In genomic region chr10:72258617-72259016, GRCh38 we compare ENCODE assay signal across 12 cellular contexts. TPM values are rescaled to one million over a fixed set of nuclear protein-coding genes. Genes with fewer than 3 reads are reported as not detected.
DNase-seq lines count a peak whose midpoint lies in the region; ATAC-seq and FAIRE-seq lines count a peak whose summit lies in the region.
"Had no signal": no experiment of that assay in that cellular context is flagged by ENCODE, and none has a peak within 500 bp of the region (broad histone marks: within the 10 kb centered on the region; RNA-seq: fewer than 3 reads in every experiment).

No MANE protein-coding gene starts in this region.

- 94% methylated on average over 4 of the region's 4 CpGs for WGBS in urinary bladder
- WGBS in small intestine, 3 donors, result 96 to 99% (median 98%) methylated on average over 4 of the region's 4 CpGs

- peak overlapping the region; percentile 46 for H3K27ac Mint-ChIP-seq in activated naive CD8-positive, alpha-beta T cell treated with anti-CD3 and anti-CD28 coated beads for 36 hours
- peak overlapping the region in 2 of 6 donors; percentile 53 to 83 for H3K27ac Mint-ChIP-seq in naive B cell

- no peaks in the 10 kb centered on the region for H3K36me3 Mint-ChIP-seq in activated naive CD8-positive, alpha-beta T cell treated with anti-CD3 and anti-CD28 coated beads for 36 hours
- no peaks in the 10 kb centered on the region for H3K36me3 Mint-ChIP-seq in naive B cell

- peaks cover 1% of the 10 kb centered on the region for H3K9me3 Mint-ChIP-seq in activated naive CD8-positive, alpha-beta T cell treated with anti-CD3 and anti-CD28 coated beads for 36 hours
- no peaks in the 10 kb centered on the region for H3K9me3 Mint-ChIP-seq in naive B cell

- H3K27me3 Mint-ChIP-seq in activated naive CD8-positive, alpha-beta T cell treated with anti-CD3 and anti-CD28 coated beads for 36 hours, result no peaks in the 10 kb centered on the region
- no peaks in the 10 kb centered on the region for H3K27me3 Mint-ChIP-seq in naive B cell

- no peaks in the 10 kb centered on the region for H3K27me3 ChIP-seq in small intestine (ENCODE audit: control insufficient read depth in 2 of 2, insufficient read depth in 2 of 2, low read length in 2 of 2)
- H3K27me3 ChIP-seq: SJSA1 had no signal

- DNase-seq in Right ventricle myocardium superior (peak; percentile 8), Right ventricle myocardium inferior (ENCODE audit: missing footprints) (no peak), naive B cell (no peak), small intestine (no peak), frontal cortex (ENCODE audit: low spot score in 2 of 2) (no peak)
- DNase-seq in activated naive CD8-positive, alpha-beta T cell treated with anti-CD3 and anti-CD28 coated beads for 36 hours, result no peak
- no peak for DNase-seq in activated effector memory CD4-positive, alpha-beta T cell treated with Interleukin-2 at 50 U/mL for 16 hours
- DNase-seq: dermis blood vessel endothelial cell; stimulated activated CD4-positive, alpha-beta T cell treated with anti-CD3 and anti-CD28 coated beads, Interleukin-2, amount 100 ng/mL, for 48 hours had no signal

- H3K4me1 ChIP-seq in urinary bladder (ENCODE audit: insufficient read depth) (no peaks in the 10 kb centered on the region), small intestine (ENCODE audit: control insufficient read depth in 2 of 2, insufficient read depth in 1 of 2, low read depth in 1 of 2, low read length in 1 of 2) (peaks cover 7 to 29% of the 10 kb centered on the region in 2 donors)

- intact Hi-C loops in Right ventricle myocardium superior (cut with DNase I) (no loop called here), Right ventricle myocardium inferior (cut with DNase I) (no loop called here)

- no peak overlapping the region for H3K4me3 ChIP-seq in urinary bladder (ENCODE audit: low read depth, low read length)
- H3K4me3 ChIP-seq in small intestine (ENCODE audit: low read depth in 1 of 2, low read length in 2 of 2), result no peak overlapping the region
- H3K4me3 ChIP-seq: SJSA1 had no signal

- H3K36me3 ChIP-seq in urinary bladder (ENCODE audit: insufficient read depth) (no peaks in the 10 kb centered on the region), small intestine (ENCODE audit: control insufficient read depth in 2 of 2, insufficient read depth in 2 of 2, low read length in 2 of 2) (no peaks in the 10 kb centered on the region)

- no peak for ATAC-seq in Right ventricle myocardium superior (ENCODE audit: poor library complexity)
- ATAC-seq in Right ventricle myocardium inferior, result no peak
- no peak for ATAC-seq in naive B cell (ENCODE audit: low read depth in 2 of 2)

- peaks cover 67% of the 10 kb centered on the region for H3K4me1 Mint-ChIP-seq in activated naive CD8-positive, alpha-beta T cell treated with anti-CD3 and anti-CD28 coated beads for 36 hours
- H3K4me1 Mint-ChIP-seq in naive B cell, result peaks cover 53 to 74% (median 68%) of the 10 kb centered on the region in 3 donors

- no peaks in the 10 kb centered on the region for H3K9me3 ChIP-seq in small intestine (ENCODE audit: control insufficient read depth, low read depth)
- H3K9me3 ChIP-seq: SJSA1 had no signal

- H3K27ac ChIP-seq in urinary bladder (ENCODE audit: low read depth) (peak overlapping the region; percentile 68), small intestine (ENCODE audit: low read depth in 1 of 2, low read length in 1 of 2) (peak overlapping the region in 1 of 2 donors; percentile 5)
- H3K27ac ChIP-seq: C4-2B had no signal

- FAIRE-seq in small intestine (lab: Jason Lieb, UNC) (no peak), frontal cortex (lab: Jason Lieb, UNC) (no peak)

- H3K4me3 Mint-ChIP-seq in activated naive CD8-positive, alpha-beta T cell treated with anti-CD3 and anti-CD28 coated beads for 36 hours, result peak overlapping the region; percentile 4
- H3K4me3 Mint-ChIP-seq in naive B cell, result peak overlapping the region in 5 of 8 donors; percentile 38 to 76 (median 52)

RNA-seq across cellular contexts. Expression of gene DDIT4, which starts 15.1 kb away (rescaled TPM):
- 54.8 TPM for total RNA-seq in Right ventricle myocardium superior
- total RNA-seq in Right ventricle myocardium inferior, result 71.4 TPM
- 100 to 1,000 TPM; 422 to 424 TPM for total RNA-seq in activated naive CD8-positive, alpha-beta T cell treated with anti-CD3 and anti-CD28 coated beads for 36 hours
- 100 to 1,000 TPM in 1 of 6 donors, 10 to 100 TPM in 5; 22.6 to 124 (median 78.2) TPM for polyA plus RNA-seq in naive B cell (ENCODE audit: low read depth in 6 of 6)
- total RNA-seq in urinary bladder, result 137 TPM
- 277 TPM for polyA plus RNA-seq in urinary bladder
- 100 to 1,000 TPM in 1 of 3 donors, 10 to 100 TPM in 2; 34.4 to 330 (median 36.5) TPM for polyA plus RNA-seq in small intestine
- 26.5 TPM for total RNA-seq in frontal cortex

RNA-seq across cellular contexts. Expression of gene ASCC1, which starts 42.5 kb away (rescaled TPM):
- total RNA-seq in Right ventricle myocardium superior (32.0 TPM), Right ventricle myocardium inferior (35.4 TPM), urinary bladder (33.5 TPM), frontal cortex (25.7 TPM)
- total RNA-seq in activated naive CD8-positive, alpha-beta T cell treated with anti-CD3 and anti-CD28 coated beads for 36 hours, result 10 to 100 TPM; 57.3 to 57.7 TPM
- polyA plus RNA-seq in naive B cell (ENCODE audit: low read depth in 6 of 6) (10 to 100 TPM; 43.8 to 69.0 (median 48.4) TPM), urinary bladder (29.7 TPM), small intestine (10 to 100 TPM in 2 of 3 donors, 1 to 10 TPM in 1; 9.2 to 20.8 (median 11.3) TPM)

RNA-seq across cellular contexts. Expression of gene ANAPC16, which starts 42.8 kb away (rescaled TPM):
- total RNA-seq in Right ventricle myocardium superior (242 TPM), Right ventricle myocardium inferior (239 TPM), urinary bladder (82.4 TPM), frontal cortex (26.1 TPM)
- 10 to 100 TPM; 71.0 to 81.8 TPM for total RNA-seq in activated naive CD8-positive, alpha-beta T cell treated with anti-CD3 and anti-CD28 coated beads for 36 hours
- polyA plus RNA-seq in naive B cell (ENCODE audit: low read depth in 6 of 6) (100 to 1,000 TPM; 485 to 708 (median 561) TPM), urinary bladder (157 TPM), small intestine (100 to 1,000 TPM; 112 to 176 (median 142) TPM)
